27 cellular contexts compared by ENCODE assay signal in the genomic region with DNA sequence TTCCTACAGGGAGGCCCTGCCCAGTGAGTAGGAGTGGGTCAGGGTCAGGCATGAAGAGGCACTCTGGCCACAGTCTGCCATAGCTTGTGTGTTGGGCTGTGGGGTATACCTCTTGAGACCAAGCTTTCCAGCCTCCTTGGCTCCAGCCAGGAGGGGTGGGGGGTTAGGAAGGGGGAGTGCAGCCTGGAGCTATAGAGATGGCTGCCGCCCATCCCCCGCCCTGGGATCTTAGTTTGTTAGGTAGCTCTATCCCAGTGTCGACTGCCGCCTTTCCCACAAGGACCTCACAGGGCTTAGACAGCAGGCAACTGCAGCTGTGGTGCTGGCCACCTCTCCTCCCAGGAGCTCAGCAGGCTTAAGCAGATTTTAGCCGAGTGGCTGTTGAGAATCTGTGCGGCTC.
"Had no signal": no experiment of that assay in that cellular context is flagged by ENCODE, and none has a peak within 500 bp of the region (broad histone marks: within the 10 kb centered on the region; RNA-seq: fewer than 3 reads in every experiment).

No MANE protein-coding gene starts in this region.

- H3K9me3 ChIP-seq: body of pancreas, colonic mucosa had no signal

- H3K36me3 ChIP-seq: adrenal gland, colonic mucosa, gastroesophageal sphincter had no signal

- ATAC-seq: activated naive CD8-positive, alpha-beta T cell treated with anti-CD3 and anti-CD28 coated beads, Interleukin-2, amount 50 U/mL, for 24 hours; activated T-cell treated with anti-CD3 and anti-CD28 coated beads, Interleukin-2, amount 50 U/mL, for 72 hours; body of pancreas; gastroesophageal sphincter; WTC11 had no signal

- H3K4me1 ChIP-seq: adrenal gland, body of pancreas, colonic mucosa, esophagus squamous epithelium, gastroesophageal sphincter had no signal

- DNase-seq: activated CD4-positive, alpha-beta memory T cell treated with anti-CD3 and anti-CD28 coated beads, Interleukin-2, amount 10 ng/mL, durations not matched to agents 7 days and 5 days; activated CD4-positive, alpha-beta T cell treated with anti-CD3 and anti-CD28 coated beads for 1 hour; activated CD4-positive, alpha-beta T cell treated with anti-CD3 and anti-CD28 coated beads for 4 hours; activated CD4-positive, alpha-beta T cell treated with anti-CD3 and anti-CD28 coated beads, Interleukin-2, amount 10 ng/mL, durations not matched to agents 7 days and 5 days; activated CD4-positive, alpha-beta T cell treated with anti-CD3 and anti-CD28 coated beads, Interleukin-2, amount 50 U/mL, for 4 hours; activated CD8-positive, alpha-beta memory T cell treated with anti-CD3 and anti-CD28 coated beads, Interleukin-2, amount 50 U/mL, for 48 hours; activated naive CD4-positive, alpha-beta T cell treated with anti-CD3 and anti-CD28 coated beads for 36 hours; activated naive CD8-positive, alpha-beta T cell treated with anti-CD3 and anti-CD28 coated beads for 36 hours; activated naive CD8-positive, alpha-beta T cell treated with anti-CD3 and anti-CD28 coated beads, Interleukin-2, amount 50 U/mL, for 24 hours; activated T-cell treated with anti-CD3 and anti-CD28 coated beads for 4 hours; activated T-cell treated with anti-CD3 and anti-CD28 coated beads, Interleukin-2, amount 50 U/mL, for 24 hours; activated T-cell treated with anti-CD3 and anti-CD28 coated beads, Interleukin-2, amount 50 U/mL, for 72 hours; adrenal gland; amygdala; aorta; body of pancreas; caudate nucleus; colonic mucosa; effector CD8-positive, alpha-beta T cell; esophagus squamous epithelium; foreskin melanocyte; T-helper 2 cell had no signal

- H3K4me3 ChIP-seq: adrenal gland, body of pancreas, colonic mucosa, esophagus squamous epithelium, gastroesophageal sphincter had no signal

- H3K27me3 ChIP-seq: adrenal gland, body of pancreas, colonic mucosa, esophagus squamous epithelium, gastroesophageal sphincter had no signal

- H3K27ac ChIP-seq: adrenal gland, body of pancreas, colonic mucosa, epithelial cell of prostate, esophagus squamous epithelium, gastroesophageal sphincter had no signal

- FAIRE-seq: endometrium, endothelial cell of umbilical vein had no signal
